5 cellular contexts compared by ENCODE assay signal in the genomic region with DNA sequence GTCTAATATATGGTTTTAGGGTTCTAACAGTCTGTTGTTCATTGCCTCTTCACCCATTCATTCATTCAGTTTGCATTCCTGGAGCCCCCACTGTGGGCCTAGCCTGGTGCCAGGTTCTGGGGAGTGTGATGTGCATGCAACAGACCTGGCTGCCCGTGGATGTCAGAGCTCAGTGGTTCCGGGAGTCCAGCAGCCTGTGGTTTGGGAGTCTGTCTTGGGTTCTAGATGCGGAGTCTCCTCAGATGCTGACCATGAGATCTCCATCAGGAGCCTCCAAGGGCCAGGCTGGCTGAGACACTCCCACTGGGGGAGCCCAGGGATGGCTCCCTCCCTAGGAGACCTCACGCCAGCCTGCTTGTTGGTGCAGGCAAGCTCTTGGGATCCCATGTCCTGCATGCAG.
"Had no signal": no experiment of that assay in that cellular context is flagged by ENCODE, and none has a peak within 500 bp of the region (broad histone marks: within the 10 kb centered on the region; RNA-seq: fewer than 3 reads in every experiment).

No MANE protein-coding gene starts in this region.

- H3K4me2 ChIP-seq: GM23338 had no signal

- H3K4me3 Mint-ChIP-seq: GM23338, H9 had no signal

- H3K9me3 Mint-ChIP-seq: GM23338, H9 had no signal

- H3K4me3 ChIP-seq: GM23338, K562 had no signal

- H2AFZ ChIP-seq: GM23338 had no signal

- DNase-seq: H9, HCEC 1CT, IMR-90 had no signal

- ATAC-seq: GM23338, K562 had no signal
